In genomic region chr6:111798281-111798725, GRCh38 we compare ENCODE assay signal across 16 cellular contexts.
DNase-seq lines count a peak whose midpoint lies in the region; ATAC-seq lines count a peak whose summit lies in the region.
"Had no signal": no experiment of that assay in that cellular context is flagged by ENCODE, and none has a peak within 500 bp of the region (broad histone marks: within the 10 kb centered on the region; RNA-seq: fewer than 3 reads in every experiment).

No MANE protein-coding gene starts in this region.

- peak; percentile 37 for ATAC-seq in activated naive CD8-positive, alpha-beta T cell treated with anti-CD3 and anti-CD28 coated beads, Interleukin-2, amount 50 U/mL, for 24 hours
- no peak for ATAC-seq in stimulated activated effector memory CD8-positive, alpha-beta T cell treated with anti-CD3 and anti-CD28 coated beads, Interleukin-12 subunit alpha, Interleukin-12 subunit beta, amount 100 ng/mL, for 72 hours
- ATAC-seq: foreskin keratinocyte, left colon had no signal

- peaks cover 77% of the 10 kb centered on the region for H3K4me1 Mint-ChIP-seq in activated CD4-positive, alpha-beta T cell treated with anti-CD3 and anti-CD28 coated beads, Interleukin-2, amount 10 ng/mL, durations not matched to agents 24 days and 14 days
- H3K4me1 Mint-ChIP-seq in activated naive CD8-positive, alpha-beta T cell treated with anti-CD3 and anti-CD28 coated beads, Interleukin-2, amount 50 U/mL, for 24 hours = peaks cover 97% of the 10 kb centered on the region
- peaks cover 85% of the 10 kb centered on the region for H3K4me1 Mint-ChIP-seq in stimulated activated effector memory CD8-positive, alpha-beta T cell treated with anti-CD3 and anti-CD28 coated beads, Interleukin-12 subunit alpha, Interleukin-12 subunit beta, amount 100 ng/mL, for 72 hours

- peak overlapping the region; percentile 74 for H3K27ac Mint-ChIP-seq in activated CD4-positive, alpha-beta T cell treated with anti-CD3 and anti-CD28 coated beads, Interleukin-2, amount 10 ng/mL, durations not matched to agents 24 days and 14 days
- peak overlapping the region; percentile 100 for H3K27ac Mint-ChIP-seq in activated naive CD8-positive, alpha-beta T cell treated with anti-CD3 and anti-CD28 coated beads, Interleukin-2, amount 50 U/mL, for 24 hours
- peak overlapping the region; percentile 71 for H3K27ac Mint-ChIP-seq in stimulated activated effector memory CD8-positive, alpha-beta T cell treated with anti-CD3 and anti-CD28 coated beads, Interleukin-12 subunit alpha, Interleukin-12 subunit beta, amount 100 ng/mL, for 72 hours

- no peaks in the 10 kb centered on the region for H3K9me3 Mint-ChIP-seq in activated CD4-positive, alpha-beta T cell treated with anti-CD3 and anti-CD28 coated beads, Interleukin-2, amount 10 ng/mL, durations not matched to agents 24 days and 14 days
- H3K9me3 Mint-ChIP-seq in activated naive CD8-positive, alpha-beta T cell treated with anti-CD3 and anti-CD28 coated beads, Interleukin-2, amount 50 U/mL, for 24 hours = no peaks in the 10 kb centered on the region
- H3K9me3 Mint-ChIP-seq in stimulated activated effector memory CD8-positive, alpha-beta T cell treated with anti-CD3 and anti-CD28 coated beads, Interleukin-12 subunit alpha, Interleukin-12 subunit beta, amount 100 ng/mL, for 72 hours = no peaks in the 10 kb centered on the region

- peaks cover 64% of the 10 kb centered on the region for H3K36me3 Mint-ChIP-seq in activated CD4-positive, alpha-beta T cell treated with anti-CD3 and anti-CD28 coated beads, Interleukin-2, amount 10 ng/mL, durations not matched to agents 24 days and 14 days (ENCODE audit: low read depth)
- peaks cover 81% of the 10 kb centered on the region for H3K36me3 Mint-ChIP-seq in activated naive CD8-positive, alpha-beta T cell treated with anti-CD3 and anti-CD28 coated beads, Interleukin-2, amount 50 U/mL, for 24 hours (ENCODE audit: low read depth)
- peaks cover 86% of the 10 kb centered on the region for H3K36me3 Mint-ChIP-seq in stimulated activated effector memory CD8-positive, alpha-beta T cell treated with anti-CD3 and anti-CD28 coated beads, Interleukin-12 subunit alpha, Interleukin-12 subunit beta, amount 100 ng/mL, for 72 hours

- no peak overlapping the region for H3K4me3 Mint-ChIP-seq in activated CD4-positive, alpha-beta T cell treated with anti-CD3 and anti-CD28 coated beads, Interleukin-2, amount 10 ng/mL, durations not matched to agents 24 days and 14 days
- H3K4me3 Mint-ChIP-seq in activated naive CD8-positive, alpha-beta T cell treated with anti-CD3 and anti-CD28 coated beads, Interleukin-2, amount 50 U/mL, for 24 hours = no peak overlapping the region
- H3K4me3 Mint-ChIP-seq in stimulated activated effector memory CD8-positive, alpha-beta T cell treated with anti-CD3 and anti-CD28 coated beads, Interleukin-12 subunit alpha, Interleukin-12 subunit beta, amount 100 ng/mL, for 72 hours = no peak overlapping the region

- intact Hi-C loops in activated CD4-positive, alpha-beta T cell treated with anti-CD3 and anti-CD28 coated beads, Interleukin-2, amount 10 ng/mL, durations not matched to agents 24 days and 14 days (cut with micrococcal nuclease) = no loop called here

- no peak for DNase-seq in activated CD4-positive, alpha-beta T cell treated with anti-CD3 and anti-CD28 coated beads, Interleukin-2, amount 10 ng/mL, durations not matched to agents 24 days and 14 days
- no peak for DNase-seq in activated CD4-positive, alpha-beta T cell treated with anti-CD3 and anti-CD28 coated beads, Interleukin-2, amount 50 U/mL, for 4 hours
- DNase-seq in HS-27A (ENCODE audit: low read depth) (peak; percentile 43), NCI-H2171 treated with DMSO at 0.1 percent for 48 hours (lab: John Stamatoyannopoulos, UW) (no peak), NCI-H82 (lab: John Stamatoyannopoulos, UW) (no peak), SKM-1 (lab: John Stamatoyannopoulos, UW; ENCODE audit: unreplicated experiment) (no peak)
- no peak for DNase-seq in activated naive CD8-positive, alpha-beta T cell treated with anti-CD3 and anti-CD28 coated beads, Interleukin-2, amount 50 U/mL, for 24 hours
- peak in 1 of 2 donors; percentile 47 for DNase-seq in stimulated activated effector memory CD8-positive, alpha-beta T cell treated with anti-CD3 and anti-CD28 coated beads, Interleukin-12 subunit alpha, Interleukin-12 subunit beta, amount 100 ng/mL, for 72 hours (ENCODE audit: low spot score in 2 of 2)
- DNase-seq: activated CD8-positive, alpha-beta memory T cell treated with anti-CD3 and anti-CD28 coated beads, Interleukin-2, amount 50 U/mL, for 48 hours; foreskin keratinocyte; KBM-7; left colon; NCI-H1105 treated with DMSO at 0.1 percent for 48 hours; NCI-H2171; ovary; SW 1271 had no signal

- H3K27me3 Mint-ChIP-seq in activated CD4-positive, alpha-beta T cell treated with anti-CD3 and anti-CD28 coated beads, Interleukin-2, amount 10 ng/mL, durations not matched to agents 24 days and 14 days = no peaks in the 10 kb centered on the region
- H3K27me3 Mint-ChIP-seq in activated naive CD8-positive, alpha-beta T cell treated with anti-CD3 and anti-CD28 coated beads, Interleukin-2, amount 50 U/mL, for 24 hours = no peaks in the 10 kb centered on the region
